8 cellular contexts compared by ENCODE assay signal in genomic region chr11:46489668-46490560, GRCh38.
DNase-seq lines count a peak whose midpoint lies in the region; ATAC-seq, FAIRE-seq and TF ChIP-seq lines count a peak whose summit lies in the region.

No MANE protein-coding gene starts in this region.

- peaks cover 17% of the 10 kb centered on the region for H3K4me1 Mint-ChIP-seq in T-helper 17 cell
- peaks cover 27% of the 10 kb centered on the region for H3K4me1 Mint-ChIP-seq in nephron progenitor cell

- H4K20me1 ChIP-seq in endothelial cell of umbilical vein (replicated peaks; ENCODE audit: control insufficient read depth, extremely low read depth, insufficient read depth, low read length) = no peaks in the 10 kb centered on the region

- CTCF ChIA-PET in endothelial cell of umbilical vein (lab: Charles Lee) = interaction anchor here (0.5 to 5.4 kb wide), 40 partner anchors 10 to 194 kb away, joined by 3 to 171 read pairs (median 6); partner anchors contain the start of genes ATG13 and CHRM4

- H3K36me3 Mint-ChIP-seq in T-helper 17 cell (ENCODE audit: low read depth) (no peaks in the 10 kb centered on the region), nephron progenitor cell (ENCODE audit: low read depth) (peaks cover 22% of the 10 kb centered on the region)

- H3K4me2 ChIP-seq in endothelial cell of umbilical vein (ENCODE audit: insufficient read depth, low read length) = no peak overlapping the region

- no peaks in the 10 kb centered on the region for H3K9me3 Mint-ChIP-seq in nephron progenitor cell

- FAIRE-seq in GM12891 (lab: Jason Lieb, UNC) = peak; percentile 66
- FAIRE-seq in endothelial cell of umbilical vein (lab: Jason Lieb, UNC) = peak; percentile 73

- H3K27me3 Mint-ChIP-seq in T-helper 17 cell = no peaks in the 10 kb centered on the region
- H3K27me3 Mint-ChIP-seq in nephron progenitor cell (ENCODE audit: low read depth, poor library complexity) = no peaks in the 10 kb centered on the region

- POLR2A ChIA-PET in endothelial cell of umbilical vein (lab: Charles Lee) = interaction anchor here (0.5 kb wide), 1 partner anchor 30 kb away, joined by 3 read pairs; no protein-coding TSS in a partner anchor

- ATAC-seq in T-helper 17 cell = peak; percentile 73

- no peaks in the 10 kb centered on the region for H3K79me2 ChIP-seq in endothelial cell of umbilical vein (ENCODE audit: control insufficient read depth, insufficient read depth, low read length)

- H3K36me3 ChIP-seq in endothelial cell of umbilical vein (ENCODE audit: control insufficient read depth in 2 of 2, extremely low read depth in 1 of 2, insufficient read depth in 2 of 2, low read length in 2 of 2) = peaks cover 3% of the 10 kb centered on the region in 2 experiments

- H3K4me3 ChIP-seq in AG09309 (ENCODE audit: control insufficient read depth, low read depth, low read length) (no peak overlapping the region), endothelial cell of umbilical vein (replicated peaks in 1 of 3; ENCODE audit: insufficient read depth in 1 of 3, low read depth in 1 of 3, low read length in 3 of 3) (no peak overlapping the region)

- H3K9me1 ChIP-seq in endothelial cell of umbilical vein (replicated peaks; ENCODE audit: control insufficient read depth, extremely low read depth, insufficient read depth, low read length) = no peaks in the 10 kb centered on the region

- TF ChIP-seq POLR2A in GM12891 (IDR thresholded peaks at IDR 0.05; ENCODE audit: low read depth, low read length) (no peak), endothelial cell of umbilical vein (IDR thresholded peaks at IDR 0.05; ENCODE audit: low read depth, low read length) (no peak)

- TF ChIP-seq CTCF in AG09309 (IDR thresholded peaks at IDR 0.05; ENCODE audit: control insufficient read depth, insufficient read depth, low read depth, low read length, missing control alignments) (peak; percentile 48), endothelial cell of umbilical vein (IDR thresholded peaks at IDR 0.05; ENCODE audit: extremely low read depth in 1 of 2, insufficient read depth in 1 of 2, low read depth in 1 of 2, low read length in 2 of 2) (peak; percentile 66 to 68), nephron progenitor cell (IDR thresholded peaks at IDR 0.05) (peak; percentile 52)

- no peak overlapping the region for H3K9ac ChIP-seq in endothelial cell of umbilical vein (replicated peaks; ENCODE audit: extremely low read depth, insufficient read depth, low read length)

- no peaks in the 10 kb centered on the region for H3K9me3 ChIP-seq in T-helper 17 cell (ENCODE audit: control insufficient read depth, low read length, poor library complexity, severe bottlenecking)
- H3K9me3 ChIP-seq in endothelial cell of umbilical vein (replicated peaks; ENCODE audit: control insufficient read depth, insufficient read depth, low read length) = no peaks in the 10 kb centered on the region

- peaks cover 27% of the 10 kb centered on the region for H3K4me1 ChIP-seq in endothelial cell of umbilical vein (ENCODE audit: control insufficient read depth, extremely low read depth, insufficient read depth, low read length)

- H3K27ac ChIP-seq in endothelial cell of umbilical vein (ENCODE audit: insufficient read depth, low read depth, low read length) = no peak overlapping the region

- BruUV-seq in endothelial cell of umbilical vein (replicated peaks; lab: Mats Ljungman, UMichigan) = no TSS peak

- H2AFZ ChIP-seq in endothelial cell of umbilical vein (ENCODE audit: low read depth, low read length) = no peak overlapping the region

- H3K27ac Mint-ChIP-seq in T-helper 17 cell (no peak overlapping the region), nephron progenitor cell (no peak overlapping the region)

- DNase-seq in AG09309 (ENCODE audit: low read depth) = peak; percentile 55
- no peak for DNase-seq in GM12891 (ENCODE audit: insufficient read length, low spot score)
- peak; percentile 58 for DNase-seq in NCI-H1105 treated with DMSO at 0.1 percent for 48 hours (lab: John Stamatoyannopoulos, UW)
- DNase-seq in T-helper 17 cell = peak in 1 of 3 donors; percentile 10
- DNase-seq in endothelial cell of umbilical vein (ENCODE audit: low read depth, low spot score) = peak; percentile 62
- DNase-seq in nephron progenitor cell = peak; percentile 22
- DNase-seq in retina = no peak
- DNase-seq in epidermal melanocyte (ENCODE audit: insufficient read length, low spot score) = no peak

- intact Hi-C loops in endothelial cell of umbilical vein (cut with micrococcal nuclease) = loop anchor here (1.0 kb wide), 3 partner anchors 24 to 48 kb away; no protein-coding TSS in a partner anchor

- no peaks in the 10 kb centered on the region for H3K27me3 ChIP-seq in endothelial cell of umbilical vein (ENCODE audit: control insufficient read depth in 2 of 2, insufficient read depth in 2 of 2, low read length in 2 of 2)

- H3K4me3 Mint-ChIP-seq in T-helper 17 cell (no peak overlapping the region), nephron progenitor cell (no peak overlapping the region)

- dilution Hi-C loops in endothelial cell of umbilical vein (cut with MboI; ENCODE audit: extremely low pct_ligation_motif_present, low sequenced_read_pairs) = no loop called here

TF ChIP-seq in GM12891, 5 proteins besides CTCF, POLR2A, EP300 and RAD21:
- no peak for TF ChIP-seq PAX5 (IDR thresholded peaks at IDR 0.05; ENCODE audit: insufficient read depth, low read length, severe bottlenecking)
- TF ChIP-seq TAF1 (IDR thresholded peaks at IDR 0.05; ENCODE audit: low read depth, low read length) = no peak
- no peak for TF ChIP-seq POU2F2 (IDR thresholded peaks at IDR 0.05; ENCODE audit: low read depth, low read length)
- TF ChIP-seq SPI1 (IDR thresholded peaks at IDR 0.05; ENCODE audit: low read depth, low read length) = no peak
- no peak for TF ChIP-seq POLR2AphosphoS5 (IDR thresholded peaks at IDR 0.05; ENCODE audit: low read depth, low read length)

TF ChIP-seq in endothelial cell of umbilical vein, 7 proteins besides CTCF, POLR2A, EP300 and RAD21:
- TF ChIP-seq GATA2 (IDR thresholded peaks at IDR 0.05; ENCODE audit: insufficient read depth, insufficient read length, low read depth, low read length) (no peak), MAX (IDR thresholded peaks at IDR 0.05; ENCODE audit: insufficient read depth, insufficient read length) (no peak), JUN (IDR thresholded peaks at IDR 0.05; ENCODE audit: borderline replicate concordance, insufficient read depth, insufficient read length, low read depth) (no peak), EZH2 (IDR thresholded peaks at IDR 0.05; ENCODE audit: borderline replicate concordance, low read depth, low read length, severe bottlenecking) (no peak), FOS (IDR thresholded peaks at IDR 0.05; ENCODE audit: borderline replicate concordance, insufficient read depth, low read length) (no peak), MYC (IDR thresholded peaks at IDR 0.05; ENCODE audit: low read depth, low read length) (no peak), POLR2AphosphoS5 (IDR thresholded peaks at IDR 0.05; ENCODE audit: insufficient read depth, low read depth, low read length) (no peak)

Comparison
In these comparisons a context has a peak if more than half of its experiments do, and no peak if none do; other contexts are left out.
1. DNase-seq: peak in AG09309 (single experiment), NCI-H1105 treated with DMSO at 0.1 percent for 48 hours (single experiment), endothelial cell of umbilical vein (single experiment) and nephron progenitor cell (single experiment); none in GM12891 (single experiment), retina (single experiment) and epidermal melanocyte (single experiment).
2. Peak in every context shown above with its lines, with median percentiles within 50 percentile points of each other: CTCF ChIP-seq.